ENCODE assay signal across 8 cellular contexts in the genomic region with DNA sequence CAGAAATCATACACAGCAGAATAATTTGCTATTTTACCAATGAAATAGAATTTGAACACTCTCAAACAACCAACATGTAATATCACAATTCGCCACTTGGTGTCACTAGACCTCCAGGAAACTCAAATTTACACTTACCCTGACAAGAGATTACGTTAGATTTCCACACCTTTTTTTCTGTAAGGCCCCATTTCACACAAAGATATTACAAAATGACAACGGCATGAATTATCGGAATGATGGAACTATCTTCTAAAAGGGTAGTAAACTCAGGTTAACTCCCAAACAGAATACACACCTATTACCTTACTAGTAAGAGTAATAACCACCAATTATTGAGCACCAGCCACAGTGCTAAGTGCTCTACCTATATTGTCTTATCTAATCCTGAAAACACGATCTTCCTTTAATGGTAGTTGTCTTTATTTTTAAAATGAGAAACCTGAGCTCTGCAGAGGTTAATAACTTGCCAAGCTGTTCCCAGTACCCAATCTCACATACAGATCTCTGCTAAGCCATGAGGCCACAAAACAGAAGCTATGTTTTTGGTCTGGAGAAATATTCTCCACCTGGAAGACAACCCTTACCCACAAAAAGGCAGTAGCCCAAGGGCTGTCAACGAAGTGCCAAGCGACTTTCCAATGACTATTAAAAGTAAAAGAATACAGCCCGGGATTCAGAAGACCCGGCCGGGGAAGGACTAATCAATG.
A peak's percentile ranks its signal among the peaks of the same experiment; 100 is the strongest.
DNase-seq lines count a peak whose midpoint lies in the region; ATAC-seq and TF ChIP-seq lines count a peak whose summit lies in the region.

No MANE protein-coding gene starts in this region.

- no peaks in the 10 kb centered on the region for H3K4me1 Mint-ChIP-seq in activated naive CD4-positive, alpha-beta T cell treated with anti-CD3 and anti-CD28 coated beads for 36 hours (ENCODE audit: low read depth)

- H3K9me3 ChIP-seq in mammary epithelial cell (replicated peaks; ENCODE audit: insufficient read depth, low read length) = no peaks in the 10 kb centered on the region

- in situ Hi-C loops in mammary epithelial cell (cut with MboI; ENCODE audit: low sequenced_read_pairs in 2 of 2) = loop anchor here (5.0 to 25.0 kb wide), 3 partner anchors 289 to 459 kb away; a partner anchor contains a TSS

- H3K4me2 ChIP-seq in mammary epithelial cell (ENCODE audit: insufficient read depth, low read depth, low read length) = peak overlapping the region; percentile 23

- H3K36me3 ChIP-seq in mammary epithelial cell (ENCODE audit: insufficient read depth, low read length) = no peaks in the 10 kb centered on the region

- H3K27me3 ChIP-seq in mammary epithelial cell (ENCODE audit: insufficient read depth, low read length) = no peaks in the 10 kb centered on the region

- peaks cover 3% of the 10 kb centered on the region for H3K27me3 Mint-ChIP-seq in activated naive CD4-positive, alpha-beta T cell treated with anti-CD3 and anti-CD28 coated beads for 36 hours (ENCODE audit: low read depth)

- dilution Hi-C loops in mammary epithelial cell (cut with HindIII; ENCODE audit: low sequenced_read_pairs) = loop anchor here (25.0 kb wide), 1 partner anchor 284 kb away; no protein-coding TSS in a partner anchor

- H3K4me3 Mint-ChIP-seq in activated naive CD4-positive, alpha-beta T cell treated with anti-CD3 and anti-CD28 coated beads for 36 hours = no peak overlapping the region

- CTCF ChIA-PET in activated naive CD4-positive, alpha-beta T cell treated with anti-CD3 and anti-CD28 coated beads for 36 hours (lab: Charles Lee) = interaction anchor here (0.6 to 4.6 kb wide), 7 partner anchors 13 to 757 kb away, joined by 3 to 48 read pairs (median 3); no protein-coding TSS in a partner anchor
- CTCF ChIA-PET in mammary epithelial cell (lab: Charles Lee; ENCODE audit: low non-redundant PET) = interaction anchor here (1.7 kb wide), 1 partner anchor 296 kb away, joined by 22 read pairs; no protein-coding TSS in a partner anchor

- BruUV-seq in mammary epithelial cell (replicated peaks; lab: Mats Ljungman, UMichigan) = no TSS peak

- peak; percentile 69 for ATAC-seq in HG03175 (IDR thresholded peaks at IDR 0.05; ENCODE audit: unreplicated experiment)
- ATAC-seq in HG03469 (IDR thresholded peaks at IDR 0.05; ENCODE audit: unreplicated experiment) = no peak

- H4K20me1 ChIP-seq in mammary epithelial cell (ENCODE audit: insufficient read depth, low read length) = no peaks in the 10 kb centered on the region

- TF ChIP-seq CTCF in mammary epithelial cell (conservative IDR thresholded peaks at IDR 0.05 in 1 of 2, IDR thresholded peaks at IDR 0.05 in 1 of 2; ENCODE audit: extremely low read depth in 1 of 2, insufficient read depth in 1 of 2, low read depth in 1 of 2, low read length in 2 of 2) = peak; percentile 60 to 71

- H3K27ac Mint-ChIP-seq in activated naive CD4-positive, alpha-beta T cell treated with anti-CD3 and anti-CD28 coated beads for 36 hours = no peak overlapping the region

- H3K4me3 ChIP-seq in mammary epithelial cell (replicated peaks in 1 of 3; ENCODE audit: insufficient read depth in 1 of 3, low read depth in 2 of 3, low read length in 3 of 3) = no peak overlapping the region

- 8% methylated on average over 10 of the region's 10 CpGs for WGBS in mammary epithelial cell (ENCODE audit: low coverage, missing lambda C conversion rate)

- peak overlapping the region; percentile 14 for H3K27ac ChIP-seq in mammary epithelial cell (ENCODE audit: insufficient read depth, low read depth, low read length)

- H3K9me3 Mint-ChIP-seq in activated naive CD4-positive, alpha-beta T cell treated with anti-CD3 and anti-CD28 coated beads for 36 hours = peaks cover 6% of the 10 kb centered on the region

- no peak overlapping the region for H3K9ac ChIP-seq in mammary epithelial cell (ENCODE audit: insufficient read depth, low read length)

- peaks cover 13% of the 10 kb centered on the region for H3K4me1 ChIP-seq in mammary epithelial cell (ENCODE audit: insufficient read depth, low read length)

- DNase-seq in activated naive CD4-positive, alpha-beta T cell treated with anti-CD3 and anti-CD28 coated beads for 36 hours = peak; percentile 51
- no peak for DNase-seq in activated naive CD4-positive, alpha-beta T cell treated with anti-CD3 and anti-CD28 coated beads, Interleukin-2, amount 50 U/mL, for 16 hours
- DNase-seq in NCI-H82 treated with DMSO at 0.1 percent for 48 hours (lab: John Stamatoyannopoulos, UW; ENCODE audit: unreplicated experiment) (peak; percentile 21), mammary epithelial cell (peak; percentile 49), kidney tubule cell (ENCODE audit: low spot score) (peak; percentile 68), superior temporal gyrus (ENCODE audit: extremely low spot score) (peak; percentile 93)

- no peaks in the 10 kb centered on the region for H3K79me2 ChIP-seq in mammary epithelial cell (ENCODE audit: insufficient read depth, low read length)

- H3K36me3 Mint-ChIP-seq in activated naive CD4-positive, alpha-beta T cell treated with anti-CD3 and anti-CD28 coated beads for 36 hours (ENCODE audit: low read depth) = no peaks in the 10 kb centered on the region

- intact Hi-C loops in activated naive CD4-positive, alpha-beta T cell treated with anti-CD3 and anti-CD28 coated beads for 36 hours (cut with micrococcal nuclease) = loop anchor here (1.0 kb wide), 1 partner anchor 297 kb away; no protein-coding TSS in a partner anchor
- intact Hi-C loops in mammary epithelial cell (cut with micrococcal nuclease) = loop anchor here (1.0 to 2.0 kb wide), 5 partner anchors 110 to 442 kb away; no protein-coding TSS in a partner anchor

- H2AFZ ChIP-seq in mammary epithelial cell (ENCODE audit: low read depth, low read length) = peak overlapping the region; percentile 54
